Comparison of ENCODE assay signal across 8 cellular contexts in the genomic region with DNA sequence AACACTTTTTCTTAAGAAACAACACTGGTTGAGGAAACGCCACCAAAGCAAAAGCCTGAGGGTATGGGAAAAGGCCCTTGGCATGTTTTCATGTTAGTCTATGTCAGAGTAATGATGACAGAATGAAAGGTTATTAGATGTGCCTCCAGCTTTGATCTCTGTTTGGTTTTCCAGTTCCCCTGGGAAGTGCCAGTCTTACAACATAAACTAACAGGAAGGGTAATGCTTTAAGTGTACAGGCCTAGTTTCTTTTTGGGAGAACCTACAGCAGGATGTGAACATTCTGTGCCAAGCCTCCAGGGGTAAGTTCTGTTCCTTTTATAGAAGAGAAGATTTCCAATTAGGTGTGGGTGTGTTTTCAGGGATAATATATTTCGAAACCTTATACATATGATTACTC.
DNase-seq lines count a peak whose midpoint lies in the region; ATAC-seq and TF ChIP-seq lines count a peak whose summit lies in the region.

No MANE protein-coding gene starts in this region.

- ATAC-seq in IMR-90 (ENCODE audit: low read depth): peak; percentile 69
- ATAC-seq in body of pancreas: peak; percentile 41
- no peak for ATAC-seq in GM21529 (IDR thresholded peaks at IDR 0.05; ENCODE audit: unreplicated experiment)

- H3K56ac ChIP-seq in IMR-90 (ENCODE audit: extremely low read depth, insufficient read depth, low read length): no peak overlapping the region

- no peak for TF ChIP-seq RAD21 in IMR-90 (IDR thresholded peaks at IDR 0.05; ENCODE audit: low read length)

- CTCF ChIA-PET in IMR-90 (lab: Yijun Ruan, JAX): interaction anchor here (0.7 kb wide), 1 partner anchor 540 kb away, joined by 8 read pairs; no protein-coding TSS in a partner anchor

- H4K20me1 ChIP-seq in IMR-90 (ENCODE audit: insufficient read depth, low read length) (no peaks in the 10 kb centered on the region), hepatocyte (ENCODE audit: insufficient read depth, poor library complexity, severe bottlenecking) (no peaks in the 10 kb centered on the region)

- peak overlapping the region; percentile 55; the same call in 1 of the 2 replicates for H3K4ac ChIP-seq in IMR-90 (ENCODE audit: low read depth, low read length)

- H3K36me3 ChIP-seq in IMR-90 (ENCODE audit: control insufficient read depth, insufficient read depth, low read length) (no peaks in the 10 kb centered on the region), body of pancreas (replicated peaks in 1 of 2; ENCODE audit: insufficient read depth in 1 of 2, low read depth in 2 of 2) (no peaks in the 10 kb centered on the region), hepatocyte (replicated peaks; ENCODE audit: insufficient read depth, low read depth) (no peaks in the 10 kb centered on the region), stomach (no peaks in the 10 kb centered on the region)

- peaks cover 2 to 6% of the 10 kb centered on the region in 2 donors for H3K4me1 Mint-ChIP-seq in immature natural killer cell

- no peaks in the 10 kb centered on the region for H3K9me3 ChIP-seq in IMR-90 (ENCODE audit: control insufficient read depth, insufficient read depth, low read length)
- no peaks in the 10 kb centered on the region for H3K9me3 ChIP-seq in body of pancreas
- no peaks in the 10 kb centered on the region for H3K9me3 ChIP-seq in hepatocyte (ENCODE audit: low read depth)
- H3K9me3 ChIP-seq in stomach: no peaks in the 10 kb centered on the region

- H3K27me3 ChIP-seq in IMR-90 (ENCODE audit: control insufficient read depth, insufficient read depth, low read length) (no peaks in the 10 kb centered on the region), body of pancreas (no peaks in the 10 kb centered on the region), hepatocyte (no peaks in the 10 kb centered on the region), stomach (no peaks in the 10 kb centered on the region)

- peak overlapping the region; percentile 76; the same call in 1 of the 2 replicates for H3K18ac ChIP-seq in IMR-90 (ENCODE audit: low read depth, low read length)

- peak overlapping the region; percentile 56; the same call in 1 of the 2 replicates for H3K4me2 ChIP-seq in IMR-90 (ENCODE audit: low read depth, low read length)
- H3K4me2 ChIP-seq in hepatocyte: no peak overlapping the region

- H3K9me1 ChIP-seq in IMR-90 (ENCODE audit: insufficient read depth, low read length): no peaks in the 10 kb centered on the region; the same call in 1 of the 2 replicates

- no TSS peak for BruUV-seq in IMR-90 (replicated peaks; lab: Mats Ljungman, UMichigan)

- no peak overlapping the region for H3K4me3 Mint-ChIP-seq in immature natural killer cell

- no CpG with 5 or more reads among the region's 2 CpGs for WGBS in IMR-90 (ENCODE audit: extremely low coverage in 2 of 2, insufficient read length in 1 of 2), 2 experiments
- 38 to 52% methylated on average over 2 of the region's 2 CpGs for WGBS in body of pancreas, 2 donors
- WGBS in hepatocyte (ENCODE audit: low lambda C conversion rate, missing lambda C conversion rate): 89% methylated on average over 2 of the region's 2 CpGs
- 61 to 80% (median 69%) methylated on average over 2 of the region's 2 CpGs for WGBS in stomach, 5 donors

- H3K79me2 ChIP-seq in hepatocyte: no peaks in the 10 kb centered on the region

- H2BK20ac ChIP-seq in IMR-90 (ENCODE audit: low read depth, low read length): peak overlapping the region; percentile 8; the same call in 1 of the 2 replicates

- TF ChIP-seq CTCF in IMR-90 (conservative IDR thresholded peaks at IDR 0.05; ENCODE audit: low read depth, low read length) (no peak), body of pancreas (IDR thresholded peaks at IDR 0.05) (no peak), hepatocyte (IDR thresholded peaks at IDR 0.05; ENCODE audit: poor library complexity) (no peak), stomach (IDR thresholded peaks at IDR 0.05) (no peak)

- DNase-seq in IMR-90 (peak; percentile 85), body of pancreas (peak in 1 of 4 donors; percentile 18), hepatocyte (ENCODE audit: low spot score) (no peak), stomach (no peak), immature natural killer cell (no peak), islet precursor cell (no peak), NCI-H2029 (lab: John Stamatoyannopoulos, UW) (no peak)

- no peak overlapping the region for H2AFZ ChIP-seq in IMR-90 (replicated peaks; ENCODE audit: low read length, poor library complexity)
- no peak overlapping the region for H2AFZ ChIP-seq in hepatocyte

- H2BK15ac ChIP-seq in IMR-90 (ENCODE audit: low read depth, low read length): 0 out of 3 replicates have a peak overlapping the region, but pooled peaks have one; percentile 5

- intact Hi-C loops in IMR-90 (cut with micrococcal nuclease): no loop called here
- intact Hi-C loops in body of pancreas (cut with DNase I): no loop called here
- intact Hi-C loops in stomach (cut with DNase I; ENCODE audit: low total_unique reads): no loop called here

- peak overlapping the region; percentile 61; the same call in 1 of the 2 replicates for H3K14ac ChIP-seq in IMR-90 (replicated peaks; ENCODE audit: low read depth, low read length)

- H3K79me1 ChIP-seq in IMR-90 (ENCODE audit: low read depth in 1 of 2, low read length in 2 of 2): peaks cover 13 to 26% of the 10 kb centered on the region in 2 experiments

- H4K8ac ChIP-seq in IMR-90 (ENCODE audit: low read depth in 2 of 2, low read length in 2 of 2): peak overlapping the region in 1 of 2 experiments; percentile 54; a peak in 2 of 4 replicates

- H3K4me3 ChIP-seq in IMR-90 (ENCODE audit: insufficient read depth, low read depth, low read length): no peak overlapping the region
- H3K4me3 ChIP-seq in body of pancreas: no peak overlapping the region
- H3K4me3 ChIP-seq in hepatocyte: no peak overlapping the region
- no peak overlapping the region for H3K4me3 ChIP-seq in stomach

- peak overlapping the region; percentile 54; the same call in 1 of the 2 replicates for H3K23ac ChIP-seq in IMR-90 (ENCODE audit: low read depth, low read length)

- peak overlapping the region; percentile 16; the same call in 1 of the 2 replicates for H4K91ac ChIP-seq in IMR-90 (ENCODE audit: insufficient read depth, low read depth, low read length)

- no peak overlapping the region for H3K27ac Mint-ChIP-seq in immature natural killer cell

- in situ Hi-C loops in IMR-90 (cut with MboI; ENCODE audit: low sequenced_read_pairs): no loop called here

- H3K9me3 Mint-ChIP-seq in immature natural killer cell: no peaks in the 10 kb centered on the region

- POLR2A ChIA-PET in IMR-90 (lab: Charles Lee; ENCODE audit: unreplicated experiment): no interaction called here

- no peaks in the 10 kb centered on the region for H3K27me3 Mint-ChIP-seq in immature natural killer cell (ENCODE audit: low read depth in 3 of 3)

- peak; percentile 15; the same call in 1 of the 2 replicates for TF ChIP-seq POLR2A in IMR-90 (IDR thresholded peaks at IDR 0.05; ENCODE audit: low read depth, low read length)
- TF ChIP-seq POLR2A in body of pancreas (IDR thresholded peaks at IDR 0.05): no peak
- TF ChIP-seq POLR2A in stomach (IDR thresholded peaks at IDR 0.05): no peak

- no peak overlapping the region for H3K9ac ChIP-seq in IMR-90 (ENCODE audit: low read depth, low read length)

- H2BK5ac ChIP-seq in IMR-90 (ENCODE audit: low read depth, low read length, poor library complexity, severe bottlenecking): peak overlapping the region; percentile 75

- H2AK5ac ChIP-seq in IMR-90 (ENCODE audit: low read depth, low read length): peak overlapping the region; percentile 5; the same call in 1 of the 2 replicates

- H3K9me2 ChIP-seq in hepatocyte (replicated peaks; ENCODE audit: insufficient read depth): no peaks in the 10 kb centered on the region

- peak overlapping the region; percentile 62; the same call in 1 of the 2 replicates for H2BK120ac ChIP-seq in IMR-90 (ENCODE audit: low read depth, low read length)

- no peak overlapping the region for H4K5ac ChIP-seq in IMR-90 (ENCODE audit: low read depth, low read length)

- TF ChIP-seq EP300 in stomach (IDR thresholded peaks at IDR 0.05): no peak

- dilution Hi-C loops in IMR-90 (cut with HindIII; ENCODE audit: low sequenced_read_pairs, unreplicated experiment): no loop called here

- H3K27ac ChIP-seq in IMR-90 (ENCODE audit: insufficient read depth, low read length) (peak overlapping the region; percentile 41; the same call in 1 of the 2 replicates), body of pancreas (peak overlapping the region in 3 of 4 donors; percentile 72 to 88 (median 79)), hepatocyte (peak overlapping the region; percentile 56), stomach (peak overlapping the region in 4 of 5 donors; percentile 56 to 81 (median 73))

- H3K36me3 Mint-ChIP-seq in immature natural killer cell: peaks cover 0 to 3% (median 0%) of the 10 kb centered on the region in 3 donors

- H2AK9ac ChIP-seq in IMR-90 (replicated peaks; ENCODE audit: low read depth, low read length, poor library complexity): no peak overlapping the region

- H3K4me1 ChIP-seq in IMR-90 (ENCODE audit: control insufficient read depth, insufficient read depth, low read length): peaks cover 8% of the 10 kb centered on the region
- peaks cover 60% of the 10 kb centered on the region for H3K4me1 ChIP-seq in body of pancreas
- H3K4me1 ChIP-seq in hepatocyte (ENCODE audit: insufficient read depth): peaks cover 7% of the 10 kb centered on the region
- H3K4me1 ChIP-seq in stomach: peaks cover 10 to 64% (median 26%) of the 10 kb centered on the region in 4 donors

TF ChIP-seq in IMR-90, 13 proteins besides CTCF, POLR2A, EP300 and RAD21:
- peak; percentile 36 for TF ChIP-seq CEBPB (IDR thresholded peaks at IDR 0.05; ENCODE audit: low read depth, low read length)
- no peak for TF ChIP-seq FOS (IDR thresholded peaks at IDR 0.05; ENCODE audit: low read depth, low read length)
